Comparison of ENCODE assay signal across 8 cellular contexts in genomic region chr1:154935749-154936415, GRCh38. TPM values are rescaled to one million over a fixed set of nuclear protein-coding genes. Genes with fewer than 3 reads are reported as not detected.
DNase-seq lines count a peak whose midpoint lies in the region; TF ChIP-seq lines count a peak whose summit lies in the region.

No MANE protein-coding gene starts in this region.

- H3K27ac ChIP-seq in HUES64 (ENCODE audit: low read depth, low read length) (peak overlapping the region; percentile 89; the same call in 1 of the 2 replicates), mammary epithelial cell (ENCODE audit: insufficient read depth, low read depth, low read length) (peak overlapping the region; percentile 96), mucosa of rectum (ENCODE audit: low read depth in 2 of 2, low read length in 2 of 2) (peak overlapping the region; percentile 99)

- H3K36me3 ChIP-seq in HUES64 (ENCODE audit: insufficient read depth, low read length) (no peaks in the 10 kb centered on the region), mammary epithelial cell (ENCODE audit: insufficient read depth, low read length) (peaks cover 2% of the 10 kb centered on the region), mucosa of rectum (ENCODE audit: control insufficient read depth in 2 of 2, insufficient read depth in 2 of 2, low read length in 2 of 2) (no peaks in the 10 kb centered on the region)

- H4K20me1 ChIP-seq in mammary epithelial cell (ENCODE audit: insufficient read depth, low read length): no peaks in the 10 kb centered on the region

- intact Hi-C loops in mammary epithelial cell (cut with micrococcal nuclease): loop anchor here (2.0 kb wide), 1 partner anchor 37 kb away; no protein-coding TSS in a partner anchor

- TF ChIP-seq CTCF in AG04449 (IDR thresholded peaks at IDR 0.05; ENCODE audit: insufficient read depth, low read length, missing control alignments) (no peak), mammary epithelial cell (conservative IDR thresholded peaks at IDR 0.05 in 1 of 2, IDR thresholded peaks at IDR 0.05 in 1 of 2; ENCODE audit: extremely low read depth in 1 of 2, insufficient read depth in 1 of 2, low read depth in 1 of 2, low read length in 2 of 2) (no peak)

- H3K4me1 ChIP-seq in HUES64 (ENCODE audit: insufficient read depth, low read length) (peaks cover 8% of the 10 kb centered on the region; the same call in 1 of the 2 replicates), mammary epithelial cell (ENCODE audit: insufficient read depth, low read length) (peaks cover 42% of the 10 kb centered on the region), mucosa of rectum (ENCODE audit: control insufficient read depth in 2 of 2, insufficient read depth in 2 of 2, low read length in 2 of 2) (peaks cover 18 to 35% of the 10 kb centered on the region in 2 donors)

- dilution Hi-C loops in mammary epithelial cell (cut with HindIII; ENCODE audit: low sequenced_read_pairs): no loop called here

- in situ Hi-C loops in mammary epithelial cell (cut with MboI; ENCODE audit: low sequenced_read_pairs in 2 of 2): no loop called here

- no peaks in the 10 kb centered on the region for H3K27me3 ChIP-seq in HUES64 (ENCODE audit: insufficient read depth, low read length)
- H3K27me3 ChIP-seq in mammary epithelial cell (ENCODE audit: insufficient read depth, low read length): no peaks in the 10 kb centered on the region
- H3K27me3 ChIP-seq in mucosa of rectum (ENCODE audit: control insufficient read depth in 2 of 2, insufficient read depth in 2 of 2, low read length in 2 of 2): no peaks in the 10 kb centered on the region

- H3K9me3 ChIP-seq in HUES64 (ENCODE audit: insufficient read depth, low read depth, low read length) (no peaks in the 10 kb centered on the region), mammary epithelial cell (replicated peaks; ENCODE audit: insufficient read depth, low read length) (no peaks in the 10 kb centered on the region), mucosa of rectum (ENCODE audit: control insufficient read depth in 2 of 2, low read length in 2 of 2) (no peaks in the 10 kb centered on the region)

- peak overlapping the region; percentile 94 for H3K4me2 ChIP-seq in mammary epithelial cell (ENCODE audit: insufficient read depth, low read depth, low read length)

- CTCF ChIA-PET in AG04449 (lab: Yijun Ruan, JAX): interaction anchor here (0.8 to 2.9 kb wide), 18 partner anchors 8 to 457 kb away, joined by 3 to 15 read pairs (median 6); partner anchors contain the start of gene PBXIP1
- CTCF ChIA-PET in mammary epithelial cell (lab: Charles Lee; ENCODE audit: low non-redundant PET): interaction anchor here (0.6 to 0.9 kb wide), 3 partner anchors 57 to 149 kb away, joined by 3 read pairs; no protein-coding TSS in a partner anchor

- POLR2A ChIA-PET in AG04449 (lab: Yijun Ruan, JAX): interaction anchor here (0.9 to 2.0 kb wide), 7 partner anchors 8 to 309 kb away, joined by 3 to 8 read pairs (median 3); partner anchors contain the start of gene PBXIP1

- H3K4me3 ChIP-seq in AG04449 (ENCODE audit: low read depth, low read length) (peak overlapping the region; percentile 95), HUES64 (ENCODE audit: low read length) (peak overlapping the region; percentile 80), mammary epithelial cell (replicated peaks in 1 of 3; ENCODE audit: insufficient read depth in 1 of 3, low read depth in 2 of 3, low read length in 3 of 3) (peak overlapping the region; percentile 57 to 81 (median 71)), mucosa of rectum (ENCODE audit: low read length in 2 of 2) (peak overlapping the region; percentile 94 to 96)

- DNase-seq in AG04449 (ENCODE audit: low read depth, low spot score): no peak
- no peak for DNase-seq in mammary epithelial cell
- DNase-seq in middle frontal gyrus (ENCODE audit: extremely low spot score, low spot score): no peak
- no peak for DNase-seq in NCI-H187 (lab: John Stamatoyannopoulos, UW)
- no peak for DNase-seq in NCI-H2029 (lab: John Stamatoyannopoulos, UW)
- no peak for DNase-seq in NCI-H774 (lab: John Stamatoyannopoulos, UW)

- peaks cover 24% of the 10 kb centered on the region for H3K79me2 ChIP-seq in mammary epithelial cell (ENCODE audit: insufficient read depth, low read length)

- H3K9ac ChIP-seq in HUES64 (ENCODE audit: low read depth, low read length) (peak overlapping the region; percentile 98), mammary epithelial cell (ENCODE audit: insufficient read depth, low read length) (peak overlapping the region; percentile 98), mucosa of rectum (ENCODE audit: low read depth in 1 of 2, low read length in 2 of 2) (peak overlapping the region; percentile 96 to 99)

- TSS peak; percentile 37 for BruUV-seq in mammary epithelial cell (replicated peaks; lab: Mats Ljungman, UMichigan)

- peak overlapping the region; percentile 95 for H2AFZ ChIP-seq in mammary epithelial cell (ENCODE audit: low read depth, low read length)

- 69% methylated on average over 19 of the region's 20 CpGs for WGBS in HUES64
- 20% methylated on average over 17 of the region's 20 CpGs for WGBS in mammary epithelial cell (ENCODE audit: low coverage, missing lambda C conversion rate)

RNA-seq across cellular contexts. Expression of gene PMVK, which starts 0.6 kb away (rescaled TPM):
- 26.5 TPM for polyA plus RNA-seq in HUES64 (2013, experiment 1 of 2)
- 26.3 TPM for polyA plus RNA-seq in HUES64 (2013, experiment 2 of 2)
- 10 to 100 TPM in 1 of 2 donors, 1 to 10 TPM in 1; 7.2 to 34.7 TPM for total RNA-seq in mammary epithelial cell
- polyA plus RNA-seq in mammary epithelial cell: 40.1 TPM
- 32.9 TPM for polyA minus RNA-seq in mammary epithelial cell

RNA-seq across cellular contexts. Expression of gene PBXIP1, which starts 20.0 kb away (rescaled TPM):
- 13.2 TPM for polyA plus RNA-seq in HUES64 (2013, experiment 1 of 2)
- 18.5 TPM for polyA plus RNA-seq in HUES64 (2013, experiment 2 of 2)
- 10 to 100 TPM; 17.7 to 52.0 TPM for total RNA-seq in mammary epithelial cell
- 11.0 TPM for polyA plus RNA-seq in mammary epithelial cell
- 26.3 TPM for polyA minus RNA-seq in mammary epithelial cell

RNA-seq across cellular contexts. Expression of gene PYGO2, which starts 25.7 kb away (rescaled TPM):
- 25.9 TPM for polyA plus RNA-seq in HUES64 (2013, experiment 1 of 2)
- 29.4 TPM for polyA plus RNA-seq in HUES64 (2013, experiment 2 of 2)
- 10 to 100 TPM; 12.3 to 24.4 TPM for total RNA-seq in mammary epithelial cell
- polyA plus RNA-seq in mammary epithelial cell: 14.3 TPM
- polyA minus RNA-seq in mammary epithelial cell: 29.0 TPM

RNA-seq across cellular contexts. Expression of gene SHC1, which starts 34.7 kb away (rescaled TPM):
- polyA plus RNA-seq in HUES64 (2013, experiment 1 of 2): 119 TPM
- polyA plus RNA-seq in HUES64 (2013, experiment 2 of 2): 133 TPM
- total RNA-seq in mammary epithelial cell: 100 to 1,000 TPM; 492 to 589 TPM
- polyA plus RNA-seq in mammary epithelial cell: 464 TPM
- 409 TPM for polyA minus RNA-seq in mammary epithelial cell

RNA-seq across cellular contexts. Expression of gene CKS1B, which starts 38.6 kb away (rescaled TPM):
- 351 TPM for polyA plus RNA-seq in HUES64 (2013, experiment 1 of 2)
- polyA plus RNA-seq in HUES64 (2013, experiment 2 of 2): 391 TPM
- 10 to 100 TPM; 44.2 to 95.6 TPM for total RNA-seq in mammary epithelial cell
- polyA plus RNA-seq in mammary epithelial cell: 282 TPM
- polyA minus RNA-seq in mammary epithelial cell: 66.1 TPM
